In the genomic region with DNA sequence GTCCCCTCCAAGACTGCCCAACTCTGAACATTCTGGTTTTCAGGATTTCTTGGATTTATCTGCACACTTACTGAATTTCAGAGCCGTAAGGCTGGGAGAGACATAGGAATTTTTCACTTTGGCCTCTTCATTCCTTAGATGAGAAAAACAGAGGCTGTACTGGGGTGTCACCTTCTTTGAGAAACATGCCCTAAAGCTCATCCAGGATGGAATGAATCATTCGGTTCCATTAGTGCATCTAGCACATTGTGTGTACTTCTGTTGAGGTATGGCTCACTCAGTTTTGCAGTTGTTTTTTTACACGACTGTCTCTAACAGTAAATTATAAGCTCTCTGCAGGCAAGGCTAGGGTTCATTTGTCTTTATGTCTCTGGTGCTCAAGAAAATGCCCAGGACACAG, we compare ENCODE assay signal across 18 cellular contexts.
DNase-seq lines count a peak whose midpoint lies in the region; ATAC-seq and TF ChIP-seq lines count a peak whose summit lies in the region.
"Had no signal": no experiment of that assay in that cellular context is flagged by ENCODE, and none has a peak within 500 bp of the region (broad histone marks: within the 10 kb centered on the region; RNA-seq: fewer than 3 reads in every experiment).

No MANE protein-coding gene starts in this region.

- ATAC-seq in natural killer cell: no peak
- ATAC-seq in natural killer cell treated with Interleukin-12 subunit alpha and Interleukin-12 subunit beta and Interleukin-15 and Interleukin-18, amount 100 ng/mL, for 72 hours: no peak
- ATAC-seq in central memory CD8-positive, alpha-beta T cell (replicated peaks; ENCODE audit: extremely low read depth, poor library complexity, severe bottlenecking): no peak
- ATAC-seq in stimulated activated effector memory CD8-positive, alpha-beta T cell treated with anti-CD3 and anti-CD28 coated beads, Interleukin-12 subunit alpha, Interleukin-12 subunit beta, amount 100 ng/mL, for 72 hours: no peak
- ATAC-seq in HG03432 (IDR thresholded peaks at IDR 0.05; ENCODE audit: unreplicated experiment): no peak
- ATAC-seq: Panc1 had no signal

- no peak overlapping the region for H3K4me3 Mint-ChIP-seq in natural killer cell
- no peak overlapping the region for H3K4me3 Mint-ChIP-seq in natural killer cell treated with Interleukin-12 subunit alpha and Interleukin-12 subunit beta and Interleukin-15 and Interleukin-18, amount 100 ng/mL, for 72 hours
- peak overlapping the region; percentile 42 for H3K4me3 Mint-ChIP-seq in central memory CD8-positive, alpha-beta T cell
- H3K4me3 Mint-ChIP-seq in stimulated activated effector memory CD8-positive, alpha-beta T cell treated with anti-CD3 and anti-CD28 coated beads, Interleukin-12 subunit alpha, Interleukin-12 subunit beta, amount 100 ng/mL, for 72 hours: no peak overlapping the region
- H3K4me3 Mint-ChIP-seq: HFFc6 had no signal

- H3K27ac Mint-ChIP-seq in natural killer cell: peak overlapping the region; percentile 8 to 23
- H3K27ac Mint-ChIP-seq in natural killer cell treated with Interleukin-12 subunit alpha and Interleukin-12 subunit beta and Interleukin-15 and Interleukin-18, amount 100 ng/mL, for 72 hours: peak overlapping the region in 1 of 2 donors; percentile 39
- peak overlapping the region; percentile 81 for H3K27ac Mint-ChIP-seq in central memory CD8-positive, alpha-beta T cell (ENCODE audit: low read depth)
- peak overlapping the region; percentile 44 for H3K27ac Mint-ChIP-seq in stimulated activated effector memory CD8-positive, alpha-beta T cell treated with anti-CD3 and anti-CD28 coated beads, Interleukin-12 subunit alpha, Interleukin-12 subunit beta, amount 100 ng/mL, for 72 hours
- H3K27ac Mint-ChIP-seq: HFFc6 had no signal

- H3K9me3 Mint-ChIP-seq in natural killer cell: no peaks in the 10 kb centered on the region
- H3K9me3 Mint-ChIP-seq in natural killer cell treated with Interleukin-12 subunit alpha and Interleukin-12 subunit beta and Interleukin-15 and Interleukin-18, amount 100 ng/mL, for 72 hours: no peaks in the 10 kb centered on the region
- no peaks in the 10 kb centered on the region for H3K9me3 Mint-ChIP-seq in central memory CD8-positive, alpha-beta T cell
- H3K9me3 Mint-ChIP-seq in stimulated activated effector memory CD8-positive, alpha-beta T cell treated with anti-CD3 and anti-CD28 coated beads, Interleukin-12 subunit alpha, Interleukin-12 subunit beta, amount 100 ng/mL, for 72 hours: no peaks in the 10 kb centered on the region

- no peak for TF ChIP-seq CTCF in natural killer cell (IDR thresholded peaks at IDR 0.05)

- DNase-seq in natural killer cell (no peak), RPMI7951 (ENCODE audit: low read depth) (peak; percentile 51), NCI-H2196 treated with DMSO at 0.1 percent for 48 hours (lab: John Stamatoyannopoulos, UW; ENCODE audit: unreplicated experiment) (no peak), T-helper 1 cell (no peak)
- DNase-seq in natural killer cell treated with Interleukin-12 subunit alpha and Interleukin-12 subunit beta and Interleukin-15 and Interleukin-18, amount 100 ng/mL, for 72 hours (ENCODE audit: low spot score): no peak
- no peak for DNase-seq in central memory CD8-positive, alpha-beta T cell (ENCODE audit: low spot score in 2 of 2)
- no peak for DNase-seq in stimulated activated effector memory CD8-positive, alpha-beta T cell treated with anti-CD3 and anti-CD28 coated beads, Interleukin-12 subunit alpha, Interleukin-12 subunit beta, amount 100 ng/mL, for 72 hours (ENCODE audit: low spot score in 2 of 2)
- DNase-seq: DMS79, H7, HFFc6, NCI-H1092 treated with DMSO at 0.1 percent for 48 hours, NCI-H146, NCI-H2029 treated with DMSO at 0.1 percent for 48 hours, NCI-H2171 treated with DMSO at 0.1 percent for 48 hours, NCI-H446 treated with DMSO at 0.1 percent for 48 hours, NCI-H69 had no signal

- H3K36me3 Mint-ChIP-seq in natural killer cell: no peaks in the 10 kb centered on the region
- no peaks in the 10 kb centered on the region for H3K36me3 Mint-ChIP-seq in natural killer cell treated with Interleukin-12 subunit alpha and Interleukin-12 subunit beta and Interleukin-15 and Interleukin-18, amount 100 ng/mL, for 72 hours
- H3K36me3 Mint-ChIP-seq in central memory CD8-positive, alpha-beta T cell (ENCODE audit: insufficient read depth): peaks cover 3% of the 10 kb centered on the region
- no peaks in the 10 kb centered on the region for H3K36me3 Mint-ChIP-seq in stimulated activated effector memory CD8-positive, alpha-beta T cell treated with anti-CD3 and anti-CD28 coated beads, Interleukin-12 subunit alpha, Interleukin-12 subunit beta, amount 100 ng/mL, for 72 hours

- peaks cover 18 to 32% of the 10 kb centered on the region in 2 donors for H3K27me3 Mint-ChIP-seq in natural killer cell (ENCODE audit: low read depth in 2 of 2)
- H3K27me3 Mint-ChIP-seq in natural killer cell treated with Interleukin-12 subunit alpha and Interleukin-12 subunit beta and Interleukin-15 and Interleukin-18, amount 100 ng/mL, for 72 hours: peaks cover 19 to 20% of the 10 kb centered on the region in 2 donors
- H3K27me3 Mint-ChIP-seq in central memory CD8-positive, alpha-beta T cell: no peaks in the 10 kb centered on the region

- intact Hi-C loops in natural killer cell (cut with micrococcal nuclease): no loop called here

- peaks cover 16 to 19% of the 10 kb centered on the region in 2 donors for H3K4me1 Mint-ChIP-seq in natural killer cell
- peaks cover 15 to 16% of the 10 kb centered on the region in 2 donors for H3K4me1 Mint-ChIP-seq in natural killer cell treated with Interleukin-12 subunit alpha and Interleukin-12 subunit beta and Interleukin-15 and Interleukin-18, amount 100 ng/mL, for 72 hours (ENCODE audit: low read depth in 2 of 2)
- peaks cover 30% of the 10 kb centered on the region for H3K4me1 Mint-ChIP-seq in central memory CD8-positive, alpha-beta T cell
- peaks cover 19% of the 10 kb centered on the region for H3K4me1 Mint-ChIP-seq in stimulated activated effector memory CD8-positive, alpha-beta T cell treated with anti-CD3 and anti-CD28 coated beads, Interleukin-12 subunit alpha, Interleukin-12 subunit beta, amount 100 ng/mL, for 72 hours
